1 cellular context compared by ENCODE assay signal in the genomic region with DNA sequence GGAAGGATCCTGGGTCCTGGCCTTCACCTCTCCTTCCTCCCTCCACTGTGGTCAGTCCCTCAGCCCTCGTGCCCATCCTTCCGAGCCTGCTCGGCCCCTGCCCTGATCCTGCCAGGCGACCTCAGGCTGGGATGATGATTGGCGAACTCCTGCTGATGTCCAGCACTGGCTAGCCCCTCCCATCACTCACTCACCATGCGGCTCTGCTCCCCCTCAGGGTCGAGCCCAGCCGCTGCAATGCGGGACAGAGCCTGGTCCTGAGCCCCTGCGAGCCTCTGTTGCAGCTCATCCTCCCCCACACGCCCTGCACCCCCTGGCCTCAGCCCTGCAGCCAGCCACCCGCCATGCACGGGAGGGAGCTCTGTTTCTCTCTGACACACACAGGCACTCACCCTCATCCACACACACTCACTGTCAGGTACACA.
TF ChIP-seq lines count a peak whose summit lies in the region.

No MANE protein-coding gene starts in this region.

TF ChIP-seq in HepG2, 621 proteins besides CTCF, POLR2A, EP300 and RAD21 (continued from another document):
- TF ChIP-seq, protein P1, sequence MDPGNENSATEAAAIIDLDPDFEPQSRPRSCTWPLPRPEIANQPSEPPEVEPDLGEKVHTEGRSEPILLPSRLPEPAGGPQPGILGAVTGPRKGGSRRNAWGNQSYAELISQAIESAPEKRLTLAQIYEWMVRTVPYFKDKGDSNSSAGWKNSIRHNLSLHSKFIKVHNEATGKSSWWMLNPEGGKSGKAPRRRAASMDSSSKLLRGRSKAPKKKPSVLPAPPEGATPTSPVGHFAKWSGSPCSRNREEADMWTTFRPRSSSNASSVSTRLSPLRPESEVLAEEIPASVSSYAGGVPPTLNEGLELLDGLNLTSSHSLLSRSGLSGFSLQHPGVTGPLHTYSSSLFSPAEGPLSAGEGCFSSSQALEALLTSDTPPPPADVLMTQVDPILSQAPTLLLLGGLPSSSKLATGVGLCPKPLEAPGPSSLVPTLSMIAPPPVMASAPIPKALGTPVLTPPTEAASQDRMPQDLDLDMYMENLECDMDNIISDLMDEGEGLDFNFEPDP (CRISPR knock-in tag; conservative IDR thresholded peaks at IDR 0.05) = no peak
- TF ChIP-seq KDM6A (CRISPR knock-in tag; IDR thresholded peaks at IDR 0.05; ENCODE audit: low read depth) (no peak), ZNF335 (CRISPR knock-in tag; IDR thresholded peaks at IDR 0.05) (no peak), ZNF432 (CRISPR knock-in tag; IDR thresholded peaks at IDR 0.05; ENCODE audit: borderline replicate concordance) (no peak), SRSF1 (optimal IDR thresholded peaks at IDR 0.05; ENCODE audit: low read depth, low read length) (no peak), SP2 (CRISPR knock-in tag; IDR thresholded peaks at IDR 0.05) (no peak)
